In genomic region chr16:80027007-80027965, GRCh38 we compare ENCODE assay signal across 8 cellular contexts.
DNase-seq lines count a peak whose midpoint lies in the region; ATAC-seq and TF ChIP-seq lines count a peak whose summit lies in the region.

No MANE protein-coding gene starts in this region.

- peak; percentile 99 for DNase-seq in EL
- peak; percentile 20 for DNase-seq in activated T-helper 2 cell treated with anti-CD3 and anti-CD28 coated beads, Interferon-gamma antibody, Interleukin-2, Interleukin-4, amounts not matched to agents 10 μg/mL and 5 μg/mL and 100 μg/mL, durations not matched to agents 14 hours and 24 hours and 36 hours (ENCODE audit: low spot score)
- DNase-seq in Right ventricle myocardium superior, result peak; percentile 64
- DNase-seq in smooth muscle cell of the brain vasculature (ENCODE audit: low read depth, low spot score), result peak; percentile 79
- DNase-seq in DMS 273 (lab: John Stamatoyannopoulos, UW; ENCODE audit: unreplicated experiment), result no peak

- peaks cover 8% of the 10 kb centered on the region for H3K4me1 Mint-ChIP-seq in activated T-helper 2 cell treated with anti-CD3 and anti-CD28 coated beads, Interferon-gamma antibody, Interleukin-2, Interleukin-4, amounts not matched to agents 10 μg/mL and 5 μg/mL and 100 μg/mL, durations not matched to agents 14 hours and 24 hours and 36 hours (ENCODE audit: low read depth)

- H3K9me3 Mint-ChIP-seq in activated T-helper 2 cell treated with anti-CD3 and anti-CD28 coated beads, Interferon-gamma antibody, Interleukin-2, Interleukin-4, amounts not matched to agents 10 μg/mL and 5 μg/mL and 100 μg/mL, durations not matched to agents 14 hours and 24 hours and 36 hours, result no peaks in the 10 kb centered on the region

- H3K27me3 Mint-ChIP-seq in activated T-helper 2 cell treated with anti-CD3 and anti-CD28 coated beads, Interferon-gamma antibody, Interleukin-2, Interleukin-4, amounts not matched to agents 10 μg/mL and 5 μg/mL and 100 μg/mL, durations not matched to agents 14 hours and 24 hours and 36 hours (ENCODE audit: low read depth), result peaks cover 1% of the 10 kb centered on the region

- no peak overlapping the region for H3K27ac Mint-ChIP-seq in activated T-helper 2 cell treated with anti-CD3 and anti-CD28 coated beads, Interferon-gamma antibody, Interleukin-2, Interleukin-4, amounts not matched to agents 10 μg/mL and 5 μg/mL and 100 μg/mL, durations not matched to agents 14 hours and 24 hours and 36 hours

- peak overlapping the region; percentile 3 for H3K4me3 Mint-ChIP-seq in activated T-helper 2 cell treated with anti-CD3 and anti-CD28 coated beads, Interferon-gamma antibody, Interleukin-2, Interleukin-4, amounts not matched to agents 10 μg/mL and 5 μg/mL and 100 μg/mL, durations not matched to agents 14 hours and 24 hours and 36 hours (ENCODE audit: low read depth)

- peak; percentile 74 for ATAC-seq in HG02759 (IDR thresholded peaks at IDR 0.05; ENCODE audit: unreplicated experiment)
- ATAC-seq in Right ventricle myocardium superior (ENCODE audit: poor library complexity), result peak; percentile 53
- ATAC-seq in HG03469 (IDR thresholded peaks at IDR 0.05; ENCODE audit: unreplicated experiment), result no peak

- intact Hi-C loops in activated T-helper 2 cell treated with anti-CD3 and anti-CD28 coated beads, Interferon-gamma antibody, Interleukin-2, Interleukin-4, amounts not matched to agents 10 μg/mL and 5 μg/mL and 100 μg/mL, durations not matched to agents 14 hours and 24 hours and 36 hours (cut with micrococcal nuclease), result no loop called here
- intact Hi-C loops in Right ventricle myocardium superior (cut with DNase I), result no loop called here

- H3K36me3 Mint-ChIP-seq in activated T-helper 2 cell treated with anti-CD3 and anti-CD28 coated beads, Interferon-gamma antibody, Interleukin-2, Interleukin-4, amounts not matched to agents 10 μg/mL and 5 μg/mL and 100 μg/mL, durations not matched to agents 14 hours and 24 hours and 36 hours (ENCODE audit: low read depth), result no peaks in the 10 kb centered on the region

TF ChIP-seq in PFSK-1, 5 proteins besides CTCF, POLR2A, EP300 and RAD21:
- TF ChIP-seq POLR2AphosphoS5 (IDR thresholded peaks at IDR 0.05; ENCODE audit: low read depth, low read length) (no peak), REST (IDR thresholded peaks at IDR 0.05; ENCODE audit: insufficient read depth in 1 of 2, low read depth in 2 of 2, low read length in 2 of 2) (no peak), FOXP2 (optimal IDR thresholded peaks at IDR 0.05; ENCODE audit: borderline replicate concordance, extremely low read depth, extremely low read length, insufficient read depth) (peak; percentile 73), SIN3A (IDR thresholded peaks at IDR 0.05; ENCODE audit: borderline replicate concordance, insufficient read depth, low read length) (peak; percentile 37; the same call in 1 of the 2 replicates), TAF1 (IDR thresholded peaks at IDR 0.05; ENCODE audit: borderline replicate concordance, insufficient read depth, low read length) (no peak)
TF ChIP-seq in PFSK-1: peak in this region for 2.
